22 cellular contexts compared by ENCODE assay signal in the genomic region with DNA sequence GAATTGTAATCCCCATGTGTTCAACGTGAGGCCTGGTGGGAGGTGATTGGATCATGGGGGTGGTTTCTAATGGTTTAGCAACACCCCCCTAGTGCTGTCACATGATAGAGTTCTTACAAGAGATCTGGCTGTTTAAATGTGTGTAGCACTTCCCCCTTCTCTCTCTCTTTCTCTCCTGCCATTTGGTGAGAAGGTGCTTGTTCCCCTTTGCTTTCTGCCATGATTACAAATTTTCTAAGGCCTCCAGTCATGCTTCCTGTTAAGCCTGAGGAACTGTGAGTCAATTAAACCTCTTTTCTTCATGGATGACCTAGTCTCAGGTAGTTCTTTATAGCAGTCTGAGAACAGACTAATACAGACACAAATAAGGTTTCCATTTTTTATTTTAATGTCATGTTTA.
DNase-seq lines count a peak whose midpoint lies in the region; ATAC-seq, FAIRE-seq and TF ChIP-seq lines count a peak whose summit lies in the region.
"Had no signal": no experiment of that assay in that cellular context is flagged by ENCODE, and none has a peak within 500 bp of the region (broad histone marks: within the 10 kb centered on the region; RNA-seq: fewer than 3 reads in every experiment).

No MANE protein-coding gene starts in this region.

- no TSS peak for BruUV-seq in IMR-90 (replicated peaks; lab: Mats Ljungman, UMichigan)

- ATAC-seq in IMR-90 (ENCODE audit: low read depth), result no peak
- ATAC-seq: activated naive CD8-positive, alpha-beta T cell treated with anti-CD3 and anti-CD28 coated beads, Interleukin-2, amount 50 U/mL, for 24 hours; heart left ventricle; left ventricle myocardium superior; stimulated activated effector memory CD8-positive, alpha-beta T cell treated with anti-CD3 and anti-CD28 coated beads, Interleukin-12 subunit alpha, Interleukin-12 subunit beta, amount 100 ng/mL, for 72 hours; WTC11 had no signal

- H3K14ac ChIP-seq in IMR-90 (replicated peaks; ENCODE audit: low read depth, low read length), result no peak overlapping the region

- H3K18ac ChIP-seq in IMR-90 (ENCODE audit: low read depth, low read length), result 0 out of 2 replicates have a peak overlapping the region, but pooled peaks have one; percentile 21

- H3K4me3 ChIP-seq in IMR-90 (ENCODE audit: insufficient read depth, low read depth, low read length) (no peak overlapping the region), keratinocyte (ENCODE audit: control insufficient read depth in 2 of 3, extremely low read depth in 1 of 3, insufficient read depth in 2 of 3, low read depth in 1 of 3, low read length in 3 of 3) (no peak overlapping the region)
- H3K4me3 ChIP-seq: coronary artery, heart left ventricle, SJCRH30 had no signal

- no peak overlapping the region for H3K56ac ChIP-seq in IMR-90 (ENCODE audit: extremely low read depth, insufficient read depth, low read length)

- H3K4me2 ChIP-seq in IMR-90 (ENCODE audit: low read depth, low read length), result no peak overlapping the region
- no peak overlapping the region for H3K4me2 ChIP-seq in keratinocyte (ENCODE audit: control insufficient read depth, extremely low read depth, insufficient read depth, low read depth, low read length)

- H3K36me3 ChIP-seq in IMR-90 (ENCODE audit: control insufficient read depth, insufficient read depth, low read length) (no peaks in the 10 kb centered on the region), keratinocyte (ENCODE audit: control insufficient read depth in 2 of 2, extremely low read depth in 1 of 2, insufficient read depth in 2 of 2, low read length in 2 of 2) (no peaks in the 10 kb centered on the region)
- H3K36me3 ChIP-seq: SJCRH30 had no signal

- H4K5ac ChIP-seq in IMR-90 (ENCODE audit: low read depth, low read length), result no peak overlapping the region

- no peak overlapping the region for H2AK9ac ChIP-seq in IMR-90 (replicated peaks; ENCODE audit: low read depth, low read length, poor library complexity)

- H2BK15ac ChIP-seq in IMR-90 (ENCODE audit: low read depth, low read length), result no peak overlapping the region

- POLR2A ChIA-PET in IMR-90 (lab: Charles Lee; ENCODE audit: unreplicated experiment), result no interaction called here

- no peak overlapping the region for H2AK5ac ChIP-seq in IMR-90 (ENCODE audit: low read depth, low read length)

- CTCF ChIA-PET in IMR-90 (lab: Yijun Ruan, JAX), result no interaction called here

- H2AFZ ChIP-seq in IMR-90 (replicated peaks; ENCODE audit: low read length, poor library complexity), result no peak overlapping the region
- H2AFZ ChIP-seq in keratinocyte (ENCODE audit: control insufficient read depth, low read length), result peak overlapping the region; percentile 85

- peaks cover 2% of the 10 kb centered on the region; the same call in 1 of the 2 replicates for H3K4me1 ChIP-seq in IMR-90 (ENCODE audit: control insufficient read depth, insufficient read depth, low read length)
- peaks cover 3% of the 10 kb centered on the region for H3K4me1 ChIP-seq in keratinocyte (ENCODE audit: control insufficient read depth, extremely low read depth, insufficient read depth, low read length)

- TF ChIP-seq RAD21 in IMR-90 (IDR thresholded peaks at IDR 0.05; ENCODE audit: low read length), result no peak

- no peak overlapping the region for H3K23ac ChIP-seq in IMR-90 (ENCODE audit: low read depth, low read length)

- H2BK20ac ChIP-seq in IMR-90 (ENCODE audit: low read depth, low read length), result no peak overlapping the region

- dilution Hi-C loops in IMR-90 (cut with HindIII; ENCODE audit: low sequenced_read_pairs, unreplicated experiment) (no loop called here), keratinocyte (cut with MboI; ENCODE audit: extremely low pct_ligation_motif_present, low sequenced_read_pairs) (no loop called here)

- H4K8ac ChIP-seq in IMR-90 (ENCODE audit: low read depth in 2 of 2, low read length in 2 of 2), result no peak overlapping the region; a peak in 1 of 4 replicates

- TF ChIP-seq POLR2A in IMR-90 (IDR thresholded peaks at IDR 0.05; ENCODE audit: low read depth, low read length), result no peak

- no peaks in the 10 kb centered on the region for H3K79me2 ChIP-seq in keratinocyte (ENCODE audit: control insufficient read depth, insufficient read depth, low read length)

- DNase-seq in DMS53 treated with DMSO at 0.1 percent for 48 hours (lab: John Stamatoyannopoulos, UW; ENCODE audit: unreplicated experiment), result peak; percentile 15
- DNase-seq in IMR-90, result no peak
- DNase-seq in OCI-M1 (lab: John Stamatoyannopoulos, UW), result peak; percentile 65
- DNase-seq in keratinocyte (ENCODE audit: low read depth, low spot score), result no peak
- no peak for DNase-seq in cerebellum (ENCODE audit: low spot score)
- no peak for DNase-seq in NCI-H774 (lab: John Stamatoyannopoulos, UW)
- no peak for DNase-seq in activated CD4-positive, CD25-positive, alpha-beta regulatory T cell (lab: John Stamatoyannopoulos, UW)
- DNase-seq: activated CD4-positive, alpha-beta T cell treated with anti-CD3 and anti-CD28 coated beads, Interleukin-2, amount 50 U/mL, for 48 hours; activated effector memory CD4-positive, alpha-beta T cell treated with Interleukin-2 at 50 U/mL for 16 hours; activated naive CD8-positive, alpha-beta T cell treated with anti-CD3 and anti-CD28 coated beads, Interleukin-2, amount 50 U/mL, for 24 hours; CD4-positive, alpha-beta T cell; heart left ventricle; left ventricle myocardium superior; NCI-H1048; NCI-H2029; nephron progenitor cell; SJCRH30; T-helper 2 cell had no signal

- H4K91ac ChIP-seq in IMR-90 (ENCODE audit: insufficient read depth, low read depth, low read length), result no peak overlapping the region

- H3K27ac ChIP-seq in IMR-90 (ENCODE audit: insufficient read depth, low read length) (no peak overlapping the region), keratinocyte (ENCODE audit: control insufficient read depth, insufficient read depth, low read length) (no peak overlapping the region)
- H3K27ac ChIP-seq: coronary artery, heart left ventricle, SJCRH30 had no signal

- intact Hi-C loops in IMR-90 (cut with micrococcal nuclease), result no loop called here

- peak; percentile 5 for FAIRE-seq in keratinocyte (lab: Jason Lieb, UNC)
- FAIRE-seq: endometrium had no signal

- in situ Hi-C loops in IMR-90 (cut with MboI; ENCODE audit: low sequenced_read_pairs), result no loop called here

- H3K9me3 ChIP-seq in IMR-90 (ENCODE audit: control insufficient read depth, insufficient read depth, low read length) (no peaks in the 10 kb centered on the region), keratinocyte (ENCODE audit: control insufficient read depth, low read depth, low read length) (no peaks in the 10 kb centered on the region)
- H3K9me3 ChIP-seq: SJCRH30 had no signal

- H3K79me1 ChIP-seq in IMR-90 (ENCODE audit: low read depth in 1 of 2, low read length in 2 of 2), result no peaks in the 10 kb centered on the region

- H3K4ac ChIP-seq in IMR-90 (ENCODE audit: low read depth, low read length), result no peak overlapping the region

- no peaks in the 10 kb centered on the region for H3K27me3 ChIP-seq in IMR-90 (ENCODE audit: control insufficient read depth, insufficient read depth, low read length)
- no peaks in the 10 kb centered on the region for H3K27me3 ChIP-seq in keratinocyte (ENCODE audit: control insufficient read depth, extremely low read depth, insufficient read depth, low read length)
- H3K27me3 ChIP-seq: heart left ventricle, SJCRH30 had no signal

- no CpG with 5 or more reads among the region's 1 CpG for WGBS in IMR-90 (ENCODE audit: extremely low coverage in 2 of 2, insufficient read length in 1 of 2), 2 experiments

- no peak overlapping the region for H2BK120ac ChIP-seq in IMR-90 (ENCODE audit: low read depth, low read length)

- H3K9ac ChIP-seq in IMR-90 (ENCODE audit: low read depth, low read length), result no peak overlapping the region
- no peak overlapping the region for H3K9ac ChIP-seq in keratinocyte (ENCODE audit: control insufficient read depth, extremely low read depth, insufficient read depth, low read length)

- TF ChIP-seq CTCF in IMR-90 (conservative IDR thresholded peaks at IDR 0.05; ENCODE audit: low read depth, low read length), result no peak
- TF ChIP-seq CTCF in keratinocyte (optimal IDR thresholded peaks at IDR 0.05 in 1 of 3, IDR thresholded peaks at IDR 0.05 in 1 of 3, conservative IDR thresholded peaks at IDR 0.05 in 1 of 3; ENCODE audit: extremely low read depth in 1 of 3, insufficient read depth in 2 of 3, low read length in 3 of 3), result no peak

- H3K9me1 ChIP-seq in IMR-90 (ENCODE audit: insufficient read depth, low read length), result no peaks in the 10 kb centered on the region
- H3K9me1 ChIP-seq in keratinocyte (ENCODE audit: control insufficient read depth, extremely low read depth, insufficient read depth, low read length), result no peaks in the 10 kb centered on the region

- no peak overlapping the region for H2BK5ac ChIP-seq in IMR-90 (ENCODE audit: low read depth, low read length, poor library complexity, severe bottlenecking)

- no peaks in the 10 kb centered on the region for H4K20me1 ChIP-seq in IMR-90 (ENCODE audit: insufficient read depth, low read length)
- H4K20me1 ChIP-seq in keratinocyte (ENCODE audit: control insufficient read depth, extremely low read depth, insufficient read depth, low read length), result no peaks in the 10 kb centered on the region

TF ChIP-seq in IMR-90, 13 proteins besides CTCF, POLR2A, EP300 and RAD21 (continues in another document):
- TF ChIP-seq USF2 (IDR thresholded peaks at IDR 0.05; ENCODE audit: low read depth, low read length) (no peak), MAFK (IDR thresholded peaks at IDR 0.05; ENCODE audit: low read depth, low read length) (no peak), CHD1 (IDR thresholded peaks at IDR 0.05; ENCODE audit: low read depth, low read length) (no peak), MAZ (IDR thresholded peaks at IDR 0.05; ENCODE audit: borderline replicate concordance, low read depth, low read length) (no peak), MXI1 (IDR thresholded peaks at IDR 0.05; ENCODE audit: borderline replicate concordance, low read depth, low read length) (no peak), RFX5 (IDR thresholded peaks at IDR 0.05; ENCODE audit: low read depth, low read length) (no peak), CEBPB (IDR thresholded peaks at IDR 0.05; ENCODE audit: low read depth, low read length) (no peak), FOS (IDR thresholded peaks at IDR 0.05; ENCODE audit: low read depth, low read length) (no peak)

Comparison
In these comparisons a context has a peak if more than half of its experiments do, and no peak if none do; other contexts are left out.
1. DNase-seq: peak in DMS53 treated with DMSO at 0.1 percent for 48 hours (single experiment) and OCI-M1 (single experiment); none in IMR-90 (single experiment), keratinocyte (single experiment), cerebellum (single experiment), NCI-H774 (single experiment) and activated CD4-positive, CD25-positive, alpha-beta regulatory T cell (0 of 4).